ENCODE assay signal across 5 cellular contexts in genomic region chr20:55074266-55074840, GRCh38.
DNase-seq lines count a peak whose midpoint lies in the region; ATAC-seq, FAIRE-seq and TF ChIP-seq lines count a peak whose summit lies in the region.
"Not testable (repeated sequence)": the region's sequence is repeated elsewhere in the genome, so short reads cannot be mapped to it uniquely, and the experiment has no call there.

No MANE protein-coding gene starts in this region.

- not testable (repeated sequence) for H3K27me3 ChIP-seq in Caco-2 (replicated peaks; ENCODE audit: control insufficient read depth, insufficient read depth, low read length); foreskin keratinocyte

- CTCF ChIA-PET in Caco-2 (lab: Charles Lee): not testable (repeated sequence)

- not testable (repeated sequence) for H3K4me3 Mint-ChIP-seq in Caco-2 (ENCODE audit: unreplicated experiment)

- ATAC-seq in foreskin keratinocyte: peak; percentile 19

- not testable (repeated sequence) for H3K4me3 ChIP-seq in Caco-2 (ENCODE audit: low read depth, low read length)

- not testable (repeated sequence) for H3K9me3 ChIP-seq in Caco-2

- POLR2A ChIA-PET in Caco-2 (lab: Charles Lee): not testable (repeated sequence)

- not testable (repeated sequence) for H3K36me3 Mint-ChIP-seq in Caco-2 (ENCODE audit: insufficient read depth, unreplicated experiment)

- not testable (repeated sequence) for H3K27ac ChIP-seq in foreskin keratinocyte

- TF ChIP-seq CTCF in Caco-2 (IDR thresholded peaks at IDR 0.05; ENCODE audit: insufficient read depth in 1 of 2, low read depth in 1 of 2, low read length in 1 of 2, severe bottlenecking in 1 of 2, unreplicated experiment in 1 of 2); foreskin keratinocyte (conservative IDR thresholded peaks at IDR 0.05): not testable (repeated sequence)

- peaks cover 10% of the 10 kb centered on the region for H3K9me3 Mint-ChIP-seq in Caco-2 (ENCODE audit: unreplicated experiment)

- peak; percentile 58 for FAIRE-seq in RCC 7860 (lab: Jason Lieb, UNC)

- not testable (repeated sequence) for H3K36me3 ChIP-seq in Caco-2 (ENCODE audit: control insufficient read depth, insufficient read depth, low read length)

- not testable (repeated sequence) for H3K4me1 Mint-ChIP-seq in Caco-2 (ENCODE audit: low read depth, unreplicated experiment)

- not testable (repeated sequence) for H3K4me1 ChIP-seq in Caco-2, foreskin keratinocyte

- not testable (repeated sequence) for H3K27me3 Mint-ChIP-seq in Caco-2 (ENCODE audit: insufficient read depth, unreplicated experiment)

- H3K27ac Mint-ChIP-seq in Caco-2 (ENCODE audit: unreplicated experiment): not testable (repeated sequence)

- TSS peak; percentile 17 for BruUV-seq in Caco-2 (replicated peaks; lab: Mats Ljungman, UMichigan)

- not testable (repeated sequence) for DNase-seq in Caco-2; RCC 7860 (ENCODE audit: low spot score); foreskin keratinocyte
- peak; percentile 11 for DNase-seq in HT1080 (ENCODE audit: low read depth)
- peak; percentile 31 for DNase-seq in M059J (ENCODE audit: low read depth)

- intact Hi-C loops in Caco-2 (cut with micrococcal nuclease; ENCODE audit: unreplicated experiment): not testable (repeated sequence)
